Comparison of ENCODE assay signal across 9 cellular contexts in the genomic region with DNA sequence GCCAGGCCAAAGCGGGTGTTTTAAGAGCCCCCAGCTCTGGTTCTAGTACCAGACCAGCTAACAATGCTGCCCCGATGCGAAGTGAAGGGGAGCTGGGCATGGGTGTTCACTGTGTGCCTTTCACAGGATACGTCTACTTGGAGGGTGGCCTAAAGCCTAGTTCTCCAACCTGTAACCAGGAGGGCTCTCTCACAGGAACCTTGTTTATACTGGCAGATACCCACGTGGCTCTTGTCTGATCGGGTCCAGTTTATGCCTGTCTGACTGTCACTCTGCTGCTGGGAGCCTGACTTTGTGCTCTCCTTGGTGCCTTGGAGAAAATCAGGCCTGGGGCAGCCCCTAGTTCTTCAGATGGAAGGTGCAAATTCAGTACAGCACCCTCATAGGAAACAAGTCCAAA.
"Had no signal": no experiment of that assay in that cellular context is flagged by ENCODE, and none has a peak within 500 bp of the region (broad histone marks: within the 10 kb centered on the region; RNA-seq: fewer than 3 reads in every experiment).

No MANE protein-coding gene starts in this region.

- H3K27me3 ChIP-seq: breast epithelium, esophagus squamous epithelium, ovary, uterus had no signal

- ATAC-seq: activated CD4-positive, CD25-positive, alpha-beta regulatory T cell treated with anti-CD3 and anti-CD28 coated beads, Interleukin-2, amount 50 U/mL, for 24 hours; activated T-cell treated with anti-CD3 and anti-CD28 coated beads, Interleukin-2, amount 50 U/mL, for 4 hours had no signal

- H3K4me3 ChIP-seq: breast epithelium, esophagus squamous epithelium, ovary, uterus had no signal

- H3K9me3 ChIP-seq: breast epithelium, esophagus squamous epithelium, ovary, uterus had no signal

- H3K4me1 ChIP-seq: breast epithelium, uterus had no signal

- H3K27ac ChIP-seq: ovary had no signal

- H3K36me3 ChIP-seq: breast epithelium, esophagus squamous epithelium, ovary, uterus had no signal

- DNase-seq: activated gamma-delta T cell treated with Interleukin-2 at 50 U/mL for 16 hours; activated naive CD8-positive, alpha-beta T cell treated with anti-CD3 and anti-CD28 coated beads for 36 hours; activated T-cell treated with anti-CD3 and anti-CD28 coated beads, Interleukin-2, amount 50 U/mL, for 4 hours; esophagus squamous epithelium; ovary; stimulated activated CD4-positive, alpha-beta T cell treated with anti-CD3 and anti-CD28 coated beads, Interleukin-4, amount 100 ng/mL, for 24 hours had no signal
